Comparison of ENCODE assay signal across 1 cellular context in the genomic region with DNA sequence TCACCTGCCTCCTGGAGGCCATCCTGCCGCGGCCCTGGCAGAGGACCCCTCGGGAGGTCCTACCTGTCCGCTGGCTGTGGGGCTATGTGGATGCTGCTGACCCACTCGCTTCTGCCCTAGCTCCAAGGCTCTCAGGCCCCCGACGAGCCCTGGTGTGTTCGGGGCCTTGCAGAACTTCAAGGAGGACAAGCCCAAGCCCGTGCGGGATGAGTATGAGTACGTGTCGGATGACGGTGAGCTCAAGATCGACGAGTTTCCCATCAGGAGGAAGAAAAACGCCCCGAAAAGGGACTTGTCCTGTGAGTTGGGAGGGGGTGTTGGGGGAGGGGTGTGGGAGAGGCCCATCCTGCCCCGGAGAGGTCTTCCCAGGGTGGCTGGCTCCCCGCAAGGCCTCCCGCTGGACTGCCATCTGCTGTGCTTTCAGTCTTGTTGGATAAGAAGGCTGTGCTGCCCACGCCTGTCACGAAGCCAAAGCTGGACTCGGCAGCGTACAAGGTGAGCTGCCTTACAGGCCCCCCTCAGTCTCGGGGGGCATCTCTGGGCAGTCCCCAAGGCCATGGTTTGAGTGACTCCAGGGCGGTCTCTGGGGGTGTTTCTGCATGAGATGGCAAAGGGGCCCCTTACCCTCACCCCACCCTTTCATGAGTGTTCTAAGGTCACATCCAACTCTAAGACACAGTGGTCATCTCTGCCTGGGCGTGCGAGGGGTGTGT.
TF ChIP-seq lines count a peak whose summit lies in the region.

No MANE protein-coding gene starts in this region.

TF ChIP-seq in HepG2, 621 proteins besides CTCF, POLR2A, EP300 and RAD21:
- TF ChIP-seq, protein P1, sequence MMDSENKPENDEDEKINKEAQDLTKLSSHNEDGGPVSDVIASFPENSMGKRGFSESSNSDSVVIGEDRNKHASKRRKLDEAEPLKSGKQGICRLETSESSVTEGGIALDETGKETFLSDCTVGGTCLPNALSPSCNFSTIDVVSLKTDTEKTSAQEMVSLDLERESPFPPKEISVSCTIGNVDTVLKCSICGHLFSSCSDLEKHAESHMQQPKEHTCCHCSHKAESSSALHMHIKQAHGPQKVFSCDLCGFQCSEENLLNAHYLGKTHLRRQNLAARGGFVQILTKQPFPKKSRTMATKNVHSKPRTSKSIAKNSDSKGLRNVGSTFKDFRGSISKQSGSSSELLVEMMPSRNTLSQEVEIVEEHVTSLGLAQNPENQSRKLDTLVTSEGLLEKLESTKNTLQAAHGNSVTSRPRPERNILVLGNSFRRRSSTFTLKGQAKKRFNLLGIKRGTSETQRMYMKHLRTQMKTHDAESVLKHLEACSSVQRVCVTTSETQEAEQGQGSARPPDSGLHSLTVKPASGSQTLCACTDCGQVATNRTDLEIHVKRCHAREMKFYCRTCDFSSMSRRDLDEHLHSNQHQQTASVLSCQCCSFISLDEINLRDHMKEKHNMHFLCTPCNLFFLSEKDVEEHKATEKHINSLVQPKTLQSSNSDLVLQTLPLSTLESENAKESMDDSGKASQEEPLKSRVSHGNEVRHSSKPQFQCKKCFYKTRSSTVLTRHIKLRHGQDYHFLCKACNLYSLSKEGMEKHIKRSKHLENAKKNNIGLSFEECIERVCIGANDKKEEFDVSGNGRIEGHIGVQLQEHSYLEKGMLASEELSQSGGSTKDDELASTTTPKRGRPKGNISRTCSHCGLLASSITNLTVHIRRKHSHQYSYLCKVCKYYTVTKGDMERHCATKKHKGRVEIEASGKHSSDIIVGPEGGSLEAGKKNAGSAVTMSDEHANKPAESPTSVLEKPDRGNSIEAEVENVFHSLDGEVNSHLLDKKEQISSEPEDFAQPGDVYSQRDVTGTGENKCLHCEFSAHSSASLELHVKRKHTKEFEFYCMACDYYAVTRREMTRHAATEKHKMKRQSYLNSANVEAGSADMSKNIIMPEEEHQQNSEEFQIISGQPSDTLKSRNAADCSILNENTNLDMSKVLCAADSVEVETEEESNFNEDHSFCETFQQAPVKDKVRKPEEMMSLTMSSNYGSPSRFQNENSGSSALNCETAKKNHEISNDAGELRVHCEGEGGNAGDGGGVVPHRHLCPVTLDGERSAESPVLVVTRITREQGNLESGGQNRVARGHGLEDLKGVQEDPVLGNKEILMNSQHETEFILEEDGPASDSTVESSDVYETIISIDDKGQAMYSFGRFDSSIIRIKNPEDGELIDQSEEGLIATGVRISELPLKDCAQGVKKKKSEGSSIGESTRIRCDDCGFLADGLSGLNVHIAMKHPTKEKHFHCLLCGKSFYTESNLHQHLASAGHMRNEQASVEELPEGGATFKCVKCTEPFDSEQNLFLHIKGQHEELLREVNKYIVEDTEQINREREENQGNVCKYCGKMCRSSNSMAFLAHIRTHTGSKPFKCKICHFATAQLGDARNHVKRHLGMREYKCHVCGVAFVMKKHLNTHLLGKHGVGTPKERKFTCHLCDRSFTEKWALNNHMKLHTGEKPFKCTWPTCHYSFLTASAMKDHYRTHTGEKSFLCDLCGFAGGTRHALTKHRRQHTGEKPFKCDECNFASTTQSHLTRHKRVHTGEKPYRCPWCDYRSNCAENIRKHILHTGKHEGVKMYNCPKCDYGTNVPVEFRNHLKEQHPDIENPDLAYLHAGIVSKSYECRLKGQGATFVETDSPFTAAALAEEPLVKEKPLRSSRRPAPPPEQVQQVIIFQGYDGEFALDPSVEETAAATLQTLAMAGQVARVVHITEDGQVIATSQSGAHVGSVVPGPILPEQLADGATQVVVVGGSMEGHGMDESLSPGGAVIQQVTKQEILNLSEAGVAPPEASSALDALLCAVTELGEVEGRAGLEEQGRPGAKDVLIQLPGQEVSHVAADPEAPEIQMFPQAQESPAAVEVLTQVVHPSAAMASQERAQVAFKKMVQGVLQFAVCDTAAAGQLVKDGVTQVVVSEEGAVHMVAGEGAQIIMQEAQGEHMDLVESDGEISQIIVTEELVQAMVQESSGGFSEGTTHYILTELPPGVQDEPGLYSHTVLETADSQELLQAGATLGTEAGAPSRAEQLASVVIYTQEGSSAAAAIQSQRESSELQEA (CRISPR knock-in tag; IDR thresholded peaks at IDR 0.05; ENCODE audit: not compliant biosample characterization): no peak
- TF ChIP-seq ZNF615 (CRISPR knock-in tag; IDR thresholded peaks at IDR 0.05; ENCODE audit: borderline replicate concordance): no peak
- TF ChIP-seq, protein P2, sequence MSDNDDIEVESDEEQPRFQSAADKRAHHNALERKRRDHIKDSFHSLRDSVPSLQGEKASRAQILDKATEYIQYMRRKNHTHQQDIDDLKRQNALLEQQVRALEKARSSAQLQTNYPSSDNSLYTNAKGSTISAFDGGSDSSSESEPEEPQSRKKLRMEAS (IDR thresholded peaks at IDR 0.05): no peak
- no peak for TF ChIP-seq NRL (CRISPR knock-in tag; IDR thresholded peaks at IDR 0.05; ENCODE audit: borderline replicate concordance)
- TF ChIP-seq ZNF484 (CRISPR knock-in tag; IDR thresholded peaks at IDR 0.05; ENCODE audit: borderline replicate concordance, low read depth): no peak
- no peak for TF ChIP-seq HNRNPLL (IDR thresholded peaks at IDR 0.05; ENCODE audit: low read depth, low read length, poor library complexity, severe bottlenecking)
- no peak for TF ChIP-seq STAT6 (CRISPR knock-in tag; IDR thresholded peaks at IDR 0.05; ENCODE audit: borderline replicate concordance)
